In the genomic region with DNA sequence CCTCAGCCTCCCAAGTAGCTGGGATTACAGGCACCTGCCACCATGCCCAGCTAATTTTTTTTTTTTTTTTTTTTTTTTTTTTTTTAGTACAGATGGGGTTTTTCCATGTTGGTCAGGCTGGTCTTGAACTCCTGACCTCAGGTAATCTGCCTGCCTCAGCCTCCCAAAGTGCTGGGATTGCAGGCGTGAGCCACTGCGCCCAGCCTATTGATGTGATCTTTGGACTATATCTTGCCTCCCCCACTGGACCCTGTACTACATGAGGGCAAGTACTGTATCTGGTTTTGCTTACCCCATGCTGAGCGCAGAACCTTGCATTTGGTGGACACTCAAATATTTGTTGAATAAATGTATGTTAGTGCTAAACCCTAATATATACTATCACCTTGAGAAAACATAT, we compare ENCODE assay signal across 3 cellular contexts.
TF ChIP-seq lines count a peak whose summit lies in the region.
"Not testable (repeated sequence)": the region's sequence is repeated elsewhere in the genome, so short reads cannot be mapped to it uniquely, and the experiment has no call there.

No MANE protein-coding gene starts in this region.

TF ChIP-seq in HEK293, 187 proteins besides CTCF, POLR2A, EP300 and RAD21:
- TF ChIP-seq ZNF362 (tag by site-specific recombination; IDR thresholded peaks at IDR 0.05): peak; percentile 46; the same call in 1 of the 2 replicates

TF ChIP-seq in GM12878, 131 proteins besides CTCF, POLR2A, EP300 and RAD21:
- TF ChIP-seq ZNF384 (IDR thresholded peaks at IDR 0.05; ENCODE audit: borderline replicate concordance, low read depth, low read length): 0 out of 2 replicates have a peak, but pooled peaks have one; percentile 3

TF ChIP-seq in HepG2, 621 proteins besides CTCF, POLR2A, EP300 and RAD21:
- TF ChIP-seq NCOR1 (IDR thresholded peaks at IDR 0.05; ENCODE audit: borderline replicate concordance, low read length): peak; percentile 42; the same call in 1 of the 2 replicates
- TF ChIP-seq, protein P1, sequence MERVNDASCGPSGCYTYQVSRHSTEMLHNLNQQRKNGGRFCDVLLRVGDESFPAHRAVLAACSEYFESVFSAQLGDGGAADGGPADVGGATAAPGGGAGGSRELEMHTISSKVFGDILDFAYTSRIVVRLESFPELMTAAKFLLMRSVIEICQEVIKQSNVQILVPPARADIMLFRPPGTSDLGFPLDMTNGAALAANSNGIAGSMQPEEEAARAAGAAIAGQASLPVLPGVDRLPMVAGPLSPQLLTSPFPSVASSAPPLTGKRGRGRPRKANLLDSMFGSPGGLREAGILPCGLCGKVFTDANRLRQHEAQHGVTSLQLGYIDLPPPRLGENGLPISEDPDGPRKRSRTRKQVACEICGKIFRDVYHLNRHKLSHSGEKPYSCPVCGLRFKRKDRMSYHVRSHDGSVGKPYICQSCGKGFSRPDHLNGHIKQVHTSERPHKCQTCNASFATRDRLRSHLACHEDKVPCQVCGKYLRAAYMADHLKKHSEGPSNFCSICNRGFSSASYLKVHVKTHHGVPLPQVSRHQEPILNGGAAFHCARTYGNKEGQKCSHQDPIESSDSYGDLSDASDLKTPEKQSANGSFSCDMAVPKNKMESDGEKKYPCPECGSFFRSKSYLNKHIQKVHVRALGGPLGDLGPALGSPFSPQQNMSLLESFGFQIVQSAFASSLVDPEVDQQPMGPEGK (CRISPR knock-in tag; IDR thresholded peaks at IDR 0.05): 0 out of 2 replicates have a peak, but pooled peaks have one; percentile 18
- TF ChIP-seq KDM1A (CRISPR knock-in tag; IDR thresholded peaks at IDR 0.05): peak; percentile 72; the same call in 1 of the 2 replicates
- TF ChIP-seq ZMYM3 (CRISPR knock-in tag; IDR thresholded peaks at IDR 0.05): peak; percentile 80
- not testable (repeated sequence) for TF ChIP-seq NONO (IDR thresholded peaks at IDR 0.05); HNF4G (CRISPR knock-in tag; IDR thresholded peaks at IDR 0.05; ENCODE audit: borderline replicate concordance, low read depth); NR2F6 (IDR thresholded peaks at IDR 0.05)
- 0 out of 2 replicates have a peak, but pooled peaks have one; percentile 23 for TF ChIP-seq NONO (CRISPR knock-in tag; conservative IDR thresholded peaks at IDR 0.05)
- TF ChIP-seq RARA (CRISPR knock-in tag; IDR thresholded peaks at IDR 0.05): peak; percentile 40; the same call in 1 of the 2 replicates
- peak; percentile 54; the same call in 1 of the 2 replicates for TF ChIP-seq ZNF644 (CRISPR knock-in tag; IDR thresholded peaks at IDR 0.05; ENCODE audit: low read depth)
- peak; percentile 54 for TF ChIP-seq SALL1 (CRISPR knock-in tag; IDR thresholded peaks at IDR 0.05)
- TF ChIP-seq HNF4A (CRISPR knock-in tag; IDR thresholded peaks at IDR 0.05): peak; percentile 85
- peak; percentile 57; the same call in 1 of the 2 replicates for TF ChIP-seq ADNP (CRISPR knock-in tag; IDR thresholded peaks at IDR 0.05)
- 0 out of 2 replicates have a peak, but pooled peaks have one; percentile 5 for TF ChIP-seq HMG20A (CRISPR knock-in tag; IDR thresholded peaks at IDR 0.05; ENCODE audit: borderline replicate concordance)
- peak; percentile 82; the same call in 1 of the 2 replicates for TF ChIP-seq ZNF281 (CRISPR knock-in tag; IDR thresholded peaks at IDR 0.05; ENCODE audit: borderline replicate concordance)
- 0 out of 2 replicates have a peak, but pooled peaks have one; percentile 41 for TF ChIP-seq MIXL1 (CRISPR knock-in tag; IDR thresholded peaks at IDR 0.05)
- peak; percentile 41; the same call in 1 of the 2 replicates for TF ChIP-seq ZMYM2 (CRISPR knock-in tag; IDR thresholded peaks at IDR 0.05)
- TF ChIP-seq, protein P2, sequence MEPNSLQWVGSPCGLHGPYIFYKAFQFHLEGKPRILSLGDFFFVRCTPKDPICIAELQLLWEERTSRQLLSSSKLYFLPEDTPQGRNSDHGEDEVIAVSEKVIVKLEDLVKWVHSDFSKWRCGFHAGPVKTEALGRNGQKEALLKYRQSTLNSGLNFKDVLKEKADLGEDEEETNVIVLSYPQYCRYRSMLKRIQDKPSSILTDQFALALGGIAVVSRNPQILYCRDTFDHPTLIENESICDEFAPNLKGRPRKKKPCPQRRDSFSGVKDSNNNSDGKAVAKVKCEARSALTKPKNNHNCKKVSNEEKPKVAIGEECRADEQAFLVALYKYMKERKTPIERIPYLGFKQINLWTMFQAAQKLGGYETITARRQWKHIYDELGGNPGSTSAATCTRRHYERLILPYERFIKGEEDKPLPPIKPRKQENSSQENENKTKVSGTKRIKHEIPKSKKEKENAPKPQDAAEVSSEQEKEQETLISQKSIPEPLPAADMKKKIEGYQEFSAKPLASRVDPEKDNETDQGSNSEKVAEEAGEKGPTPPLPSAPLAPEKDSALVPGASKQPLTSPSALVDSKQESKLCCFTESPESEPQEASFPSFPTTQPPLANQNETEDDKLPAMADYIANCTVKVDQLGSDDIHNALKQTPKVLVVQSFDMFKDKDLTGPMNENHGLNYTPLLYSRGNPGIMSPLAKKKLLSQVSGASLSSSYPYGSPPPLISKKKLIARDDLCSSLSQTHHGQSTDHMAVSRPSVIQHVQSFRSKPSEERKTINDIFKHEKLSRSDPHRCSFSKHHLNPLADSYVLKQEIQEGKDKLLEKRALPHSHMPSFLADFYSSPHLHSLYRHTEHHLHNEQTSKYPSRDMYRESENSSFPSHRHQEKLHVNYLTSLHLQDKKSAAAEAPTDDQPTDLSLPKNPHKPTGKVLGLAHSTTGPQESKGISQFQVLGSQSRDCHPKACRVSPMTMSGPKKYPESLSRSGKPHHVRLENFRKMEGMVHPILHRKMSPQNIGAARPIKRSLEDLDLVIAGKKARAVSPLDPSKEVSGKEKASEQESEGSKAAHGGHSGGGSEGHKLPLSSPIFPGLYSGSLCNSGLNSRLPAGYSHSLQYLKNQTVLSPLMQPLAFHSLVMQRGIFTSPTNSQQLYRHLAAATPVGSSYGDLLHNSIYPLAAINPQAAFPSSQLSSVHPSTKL (CRISPR knock-in tag; IDR thresholded peaks at IDR 0.05): peak; percentile 22; the same call in 1 of the 2 replicates
- peak; percentile 40; the same call in 1 of the 2 replicates for TF ChIP-seq HNF4G (IDR thresholded peaks at IDR 0.05; ENCODE audit: borderline replicate concordance, low read depth, low read length)
- 0 out of 2 replicates have a peak, but pooled peaks have one; percentile 14 for TF ChIP-seq NR2F6 (CRISPR knock-in tag; IDR thresholded peaks at IDR 0.05)
- TF ChIP-seq ZMYM4 (CRISPR knock-in tag; IDR thresholded peaks at IDR 0.05): 0 out of 2 replicates have a peak, but pooled peaks have one; percentile 35
- TF ChIP-seq ZNF280D (CRISPR knock-in tag; IDR thresholded peaks at IDR 0.05): 0 out of 2 replicates have a peak, but pooled peaks have one; percentile 35
- 0 out of 2 replicates have a peak, but pooled peaks have one; percentile 19 for TF ChIP-seq POGZ (CRISPR knock-in tag; IDR thresholded peaks at IDR 0.05)
